In genomic region chr2:121707344-121707919, GRCh38 we compare ENCODE assay signal across 13 cellular contexts. TPM values are rescaled to one million over a fixed set of nuclear protein-coding genes. Genes with fewer than 3 reads are reported as not detected.
DNase-seq lines count a peak whose midpoint lies in the region; ATAC-seq, FAIRE-seq and TF ChIP-seq lines count a peak whose summit lies in the region.
"Had no signal": no experiment of that assay in that cellular context is flagged by ENCODE, and none has a peak within 500 bp of the region (broad histone marks: within the 10 kb centered on the region; RNA-seq: fewer than 3 reads in every experiment).

No MANE protein-coding gene starts in this region.

- CTCF ChIA-PET in A549 (lab: Yijun Ruan, JAX), result interaction anchor here (1.7 kb wide), 1 partner anchor 11 kb away, joined by 5 read pairs; no protein-coding TSS in a partner anchor

- peak; percentile 67 to 74 for ATAC-seq in A549
- ATAC-seq in lung (ENCODE audit: insufficient read depth, low FRiP score), result peak; percentile 60
- no peak for ATAC-seq in HG02798 (IDR thresholded peaks at IDR 0.05; ENCODE audit: poor library complexity, unreplicated experiment)

- H3K4me1 ChIP-seq in A549, result peaks cover 19% of the 10 kb centered on the region
- no peaks in the 10 kb centered on the region for H3K4me1 ChIP-seq in lung (ENCODE audit: control insufficient read depth in 2 of 2, insufficient read depth in 2 of 2, low read length in 2 of 2)
- H3K4me1 ChIP-seq: parathyroid adenoma had no signal

- H3K4me3 ChIP-seq in A549, result no peak overlapping the region
- no peak overlapping the region for H3K4me3 ChIP-seq in lung
- no peak overlapping the region for H3K4me3 ChIP-seq in WERI-Rb-1 (ENCODE audit: low read depth, low read length)

- TF ChIP-seq CTCF in A549 (IDR thresholded peaks at IDR 0.05) (no peak), lung (IDR thresholded peaks at IDR 0.05; ENCODE audit: control extremely low read depth, extremely low read depth) (no peak), WERI-Rb-1 (IDR thresholded peaks at IDR 0.05; ENCODE audit: low read depth, low read length) (no peak)

- no peak for TF ChIP-seq RAD21 in A549 (conservative IDR thresholded peaks at IDR 0.05 in 1 of 2, IDR thresholded peaks at IDR 0.05 in 1 of 2)

- no peak for TF ChIP-seq EP300 in A549 (IDR thresholded peaks at IDR 0.05)

- H3K27me3 ChIP-seq in lung (ENCODE audit: control insufficient read depth, insufficient read depth) (no peaks in the 10 kb centered on the region), WERI-Rb-1 (ENCODE audit: insufficient read depth, low read depth, severe bottlenecking) (no peaks in the 10 kb centered on the region)
- H3K27me3 ChIP-seq: brain microvascular endothelial cell had no signal

- POLR2A ChIA-PET in A549 (lab: Yijun Ruan, JAX), result interaction anchor here (1.0 to 1.3 kb wide), 2 partner anchors 58 to 176 kb away, joined by 3 to 7 read pairs; partner anchors contain the start of genes CLASP1 and RNU4ATAC

- peak overlapping the region; percentile 56 for H3K4me2 ChIP-seq in A549

- peak in 1 of 2 experiments; percentile 71 for DNase-seq in A549 (ENCODE audit: low read depth in 1 of 2, low spot score in 1 of 2)
- DNase-seq in HT-29 (ENCODE audit: low spot score), result peak; percentile 95
- DNase-seq in RCC 7860 (ENCODE audit: low spot score), result peak; percentile 78
- DNase-seq in lung (ENCODE audit: low spot score), result no peak
- no peak for DNase-seq in WERI-Rb-1
- DNase-seq in activated CD4-positive, alpha-beta T cell treated with anti-CD3 and anti-CD28 coated beads, Interleukin-2, amount 50 U/mL, for 1 hour, result no peak
- no peak for DNase-seq in NCI-H1694 treated with DMSO at 0.1 percent for 48 hours (lab: John Stamatoyannopoulos, UW)
- DNase-seq: activated CD4-positive, alpha-beta T cell treated with anti-CD3 and anti-CD28 coated beads for 48 hours; brain microvascular endothelial cell; glutamatergic neuron; MV-4-11 had no signal

- WGBS in A549 (ENCODE audit: missing lambda C conversion rate), result 25% methylated on average over 9 of the region's 9 CpGs
- WGBS in lung, 2 donors, result 29 to 43% methylated on average over 9 of the region's 9 CpGs

- H3K9me3 ChIP-seq in A549, result no peaks in the 10 kb centered on the region
- H3K9me3 ChIP-seq in lung (ENCODE audit: control insufficient read depth in 2 of 2, insufficient read depth in 1 of 2, low read length in 1 of 2), result no peaks in the 10 kb centered on the region
- H3K9me3 ChIP-seq in WERI-Rb-1 (ENCODE audit: severe bottlenecking), result no peaks in the 10 kb centered on the region

- no peak for FAIRE-seq in A549 (lab: Jason Lieb, UNC)
- FAIRE-seq in RCC 7860 (lab: Jason Lieb, UNC), result peak; percentile 83

- H3K27ac ChIP-seq in A549 (peak overlapping the region; percentile 37 to 61), lung (ENCODE audit: low read depth in 1 of 2, low read length in 1 of 2) (peak overlapping the region in 1 of 2 donors; percentile 62), WERI-Rb-1 (no peak overlapping the region)
- H3K27ac ChIP-seq: brain microvascular endothelial cell, parathyroid adenoma had no signal

- TF ChIP-seq POLR2A in A549 (IDR thresholded peaks at IDR 0.05; ENCODE audit: low read length), result no peak

- no peaks in the 10 kb centered on the region for H3K36me3 ChIP-seq in lung (ENCODE audit: control insufficient read depth in 2 of 2, insufficient read depth in 2 of 2, low read length in 2 of 2)
- H3K36me3 ChIP-seq in WERI-Rb-1, result no peaks in the 10 kb centered on the region
- H3K36me3 ChIP-seq: brain microvascular endothelial cell had no signal

TF ChIP-seq in A549, 52 proteins besides CTCF, POLR2A, EP300 and RAD21:
- no peak for TF ChIP-seq RFX5 (IDR thresholded peaks at IDR 0.05)
- TF ChIP-seq EHF (CRISPR knock-in tag; IDR thresholded peaks at IDR 0.05), result no peak
- TF ChIP-seq JUN (IDR thresholded peaks at IDR 0.05), result no peak
- no peak for TF ChIP-seq RCOR1 (IDR thresholded peaks at IDR 0.05; ENCODE audit: low read depth, low read length)
- TF ChIP-seq JUNB (IDR thresholded peaks at IDR 0.05), result no peak
- no peak for TF ChIP-seq MYC (IDR thresholded peaks at IDR 0.05; ENCODE audit: borderline replicate concordance, low read length)
- TF ChIP-seq KDM5A (IDR thresholded peaks at IDR 0.05), result no peak
- TF ChIP-seq ZFP36 (IDR thresholded peaks at IDR 0.05; ENCODE audit: borderline replicate concordance, partially characterized antibody), result no peak
- no peak for TF ChIP-seq TFCP2L1 (CRISPR knock-in tag; IDR thresholded peaks at IDR 0.05)
- TF ChIP-seq HOXB5 (CRISPR knock-in tag; IDR thresholded peaks at IDR 0.05), result no peak
- TF ChIP-seq HEYL (CRISPR knock-in tag; IDR thresholded peaks at IDR 0.05), result no peak
- no peak for TF ChIP-seq ZC3H11A (IDR thresholded peaks at IDR 0.05)
- TF ChIP-seq MAX (IDR thresholded peaks at IDR 0.05), result no peak
- no peak for TF ChIP-seq NPAS2 (CRISPR knock-in tag; IDR thresholded peaks at IDR 0.05; ENCODE audit: borderline replicate concordance)

RNA-seq across cellular contexts. Expression of gene NIFK, which starts 29.2 kb away (rescaled TPM):
- polyA plus RNA-seq in A549 (2011; rRNA removed) (55.3 and 82.9 TPM in 2 replicates), A549 (2017; fragmentation: RNase III; extraction: RNeasy Plus Mini Kit Qiagen cat#74134 plus additional on column Dnase treatment) (50.0 to 60.6 TPM (median 50.3 TPM) in 3 replicates), lung (10 to 100 TPM; 35.9 to 78.0 TPM)
- 19.1 and 19.6 TPM in 2 replicates for polyA plus RNA-seq in A549 (2012; cell fraction: cytosol; rRNA removed)
- 9.8 and 15.7 TPM in 2 replicates for polyA plus RNA-seq in A549 (2012; cell fraction: nucleus; rRNA removed)
- polyA minus RNA-seq in A549 (2011; rRNA and poly(A)+ RNA removed), result 13.8 and 18.3 TPM in 2 replicates
- 25.9 and 28.4 TPM in 2 replicates for total RNA-seq in HT-29 (2014; rRNA removed; shearing (Covaris generic))
- 10 to 100 TPM; 32.2 to 34.9 TPM for total RNA-seq in lung

RNA-seq across cellular contexts. Expression of gene TSN, which starts 48.0 kb away (rescaled TPM):
- polyA plus RNA-seq in A549 (2011; rRNA removed), result 101 and 117 TPM in 2 replicates
- 28.1 and 32.9 TPM in 2 replicates for polyA plus RNA-seq in A549 (2012; cell fraction: cytosol; rRNA removed)
- 11.3 and 16.0 TPM in 2 replicates for polyA plus RNA-seq in A549 (2012; cell fraction: nucleus; rRNA removed)
- polyA plus RNA-seq in A549 (2017; fragmentation: RNase III; extraction: RNeasy Plus Mini Kit Qiagen cat#74134 plus additional on column Dnase treatment), result 55.9 to 59.0 TPM (median 56.8 TPM) in 3 replicates
- 37.3 and 42.0 TPM in 2 replicates for polyA minus RNA-seq in A549 (2011; rRNA and poly(A)+ RNA removed)
- total RNA-seq in HT-29 (2014; rRNA removed; shearing (Covaris generic)), result 31.6 and 43.8 TPM in 2 replicates
- total RNA-seq in lung, result 10 to 100 TPM; 50.1 to 53.8 TPM
- 10 to 100 TPM; 20.5 to 28.1 TPM for polyA plus RNA-seq in lung

RNA-seq across cellular contexts. Expression of gene CLASP1, which starts 58.2 kb away (rescaled TPM):
- polyA plus RNA-seq in A549 (2011; rRNA removed) (11.7 and 26.5 TPM in 2 replicates), A549 (2017; fragmentation: RNase III; extraction: RNeasy Plus Mini Kit Qiagen cat#74134 plus additional on column Dnase treatment) (15.2 to 16.0 TPM (median 15.8 TPM) in 3 replicates), lung (10 to 100 TPM in 1 of 2 donors, 1 to 10 TPM in 1; 7.4 to 12.6 TPM)
- polyA plus RNA-seq in A549 (2012; cell fraction: cytosol; rRNA removed), result 4.6 and 5.7 TPM in 2 replicates
- polyA plus RNA-seq in A549 (2012; cell fraction: nucleus; rRNA removed), result 12.0 and 19.8 TPM in 2 replicates
- polyA minus RNA-seq in A549 (2011; rRNA and poly(A)+ RNA removed), result 61.6 and 63.7 TPM in 2 replicates
- 27.9 and 29.2 TPM in 2 replicates for total RNA-seq in HT-29 (2014; rRNA removed; shearing (Covaris generic))
- 100 to 1,000 TPM in 1 of 2 donors, 10 to 100 TPM in 1; 48.7 to 128 TPM for total RNA-seq in lung

Comparison
In these comparisons a context has a peak if more than half of its experiments do, and no peak if none do; other contexts are left out.
1. DNase-seq: peak in HT-29 (single experiment) and RCC 7860 (single experiment); none in lung (single experiment), WERI-Rb-1 (single experiment), activated CD4-positive, alpha-beta T cell treated with anti-CD3 and anti-CD28 coated beads, Interleukin-2, amount 50 U/mL, for 1 hour (single experiment) and NCI-H1694 treated with DMSO at 0.1 percent for 48 hours (single experiment).